Comparison of ENCODE assay signal across 7 cellular contexts in genomic region chr5:68240196-68240595, GRCh38. TPM values are rescaled to one million over a fixed set of nuclear protein-coding genes. Genes with fewer than 3 reads are reported as not detected.
DNase-seq lines count a peak whose midpoint lies in the region; ATAC-seq, FAIRE-seq and TF ChIP-seq lines count a peak whose summit lies in the region.

No MANE protein-coding gene starts in this region.

- no peak for FAIRE-seq in HTR-8/SVneo (lab: Jason Lieb, UNC)

- H3K4me1 ChIP-seq in mucosa of descending colon (ENCODE audit: low read depth) = peaks cover 24% of the 10 kb centered on the region

- peaks cover 29% of the 10 kb centered on the region for H3K36me3 Mint-ChIP-seq in T-helper 2 cell treated with Interferon-gamma antibody and Interleukin-4, amounts not matched to agents 5 μg/mL and 100 μg/mL, for 36 hours (ENCODE audit: low read depth)
- H3K36me3 Mint-ChIP-seq in type B pancreatic cell = peaks cover 25% of the 10 kb centered on the region

- H3K9me3 ChIP-seq in mucosa of descending colon = no peaks in the 10 kb centered on the region

- intact Hi-C loops in mucosa of descending colon (cut with DNase I, micrococcal nuclease) = no loop called here

- H3K27ac Mint-ChIP-seq in T-helper 2 cell treated with Interferon-gamma antibody and Interleukin-4, amounts not matched to agents 5 μg/mL and 100 μg/mL, for 36 hours = peak overlapping the region; percentile 66
- H3K27ac Mint-ChIP-seq in type B pancreatic cell = no peak overlapping the region

- H3K4me3 Mint-ChIP-seq in T-helper 2 cell treated with Interferon-gamma antibody and Interleukin-4, amounts not matched to agents 5 μg/mL and 100 μg/mL, for 36 hours = peak overlapping the region; percentile 39
- H3K4me3 Mint-ChIP-seq in type B pancreatic cell = no peak overlapping the region

- DNase-seq in T-helper 2 cell treated with Interferon-gamma antibody and Interleukin-4, amounts not matched to agents 5 μg/mL and 100 μg/mL, for 36 hours (ENCODE audit: low spot score) = no peak
- DNase-seq in mucosa of descending colon (no peak), NCI-H1092 treated with DMSO at 0.1 percent for 48 hours (lab: John Stamatoyannopoulos, UW) (no peak), HTR-8/SVneo (ENCODE audit: insufficient read length, low spot score) (no peak), type B pancreatic cell (ENCODE audit: extremely low spot score, unreplicated experiment) (no peak)

- ATAC-seq in GM19035 (IDR thresholded peaks at IDR 0.05; ENCODE audit: unreplicated experiment) = peak; percentile 63
- peak; percentile 48 for ATAC-seq in HG02973 (IDR thresholded peaks at IDR 0.05; ENCODE audit: unreplicated experiment)
- peak; percentile 20 for ATAC-seq in mucosa of descending colon

- no peak overlapping the region for H3K4me3 ChIP-seq in mucosa of descending colon

- H3K36me3 ChIP-seq in mucosa of descending colon (ENCODE audit: low read depth) = no peaks in the 10 kb centered on the region

- H3K4me1 Mint-ChIP-seq in T-helper 2 cell treated with Interferon-gamma antibody and Interleukin-4, amounts not matched to agents 5 μg/mL and 100 μg/mL, for 36 hours (ENCODE audit: low read depth) = peaks cover 58% of the 10 kb centered on the region
- peaks cover 57% of the 10 kb centered on the region for H3K4me1 Mint-ChIP-seq in type B pancreatic cell (ENCODE audit: unreplicated experiment)

- TF ChIP-seq CTCF in mucosa of descending colon (IDR thresholded peaks at IDR 0.05) = no peak
- TF ChIP-seq CTCF in type B pancreatic cell (conservative IDR thresholded peaks at IDR 0.05) = no peak

- no peaks in the 10 kb centered on the region for H3K27me3 Mint-ChIP-seq in T-helper 2 cell treated with Interferon-gamma antibody and Interleukin-4, amounts not matched to agents 5 μg/mL and 100 μg/mL, for 36 hours (ENCODE audit: low read depth)
- no peaks in the 10 kb centered on the region for H3K27me3 Mint-ChIP-seq in type B pancreatic cell

- no peaks in the 10 kb centered on the region for H3K9me3 Mint-ChIP-seq in T-helper 2 cell treated with Interferon-gamma antibody and Interleukin-4, amounts not matched to agents 5 μg/mL and 100 μg/mL, for 36 hours
- no peaks in the 10 kb centered on the region for H3K9me3 Mint-ChIP-seq in type B pancreatic cell

RNA-seq across cellular contexts. Expression of gene PIK3R1, which starts 24.6 kb away (rescaled TPM):
- total RNA-seq in mucosa of descending colon (100 to 1,000 TPM in 1 of 3 donors, 10 to 100 TPM in 2; 66.7 to 197 (median 74.9) TPM), type B pancreatic cell (ENCODE audit: low replicate concordance) (41.6 and 110 TPM in 2 replicates)
